ENCODE assay signal across 24 cellular contexts in the genomic region with DNA sequence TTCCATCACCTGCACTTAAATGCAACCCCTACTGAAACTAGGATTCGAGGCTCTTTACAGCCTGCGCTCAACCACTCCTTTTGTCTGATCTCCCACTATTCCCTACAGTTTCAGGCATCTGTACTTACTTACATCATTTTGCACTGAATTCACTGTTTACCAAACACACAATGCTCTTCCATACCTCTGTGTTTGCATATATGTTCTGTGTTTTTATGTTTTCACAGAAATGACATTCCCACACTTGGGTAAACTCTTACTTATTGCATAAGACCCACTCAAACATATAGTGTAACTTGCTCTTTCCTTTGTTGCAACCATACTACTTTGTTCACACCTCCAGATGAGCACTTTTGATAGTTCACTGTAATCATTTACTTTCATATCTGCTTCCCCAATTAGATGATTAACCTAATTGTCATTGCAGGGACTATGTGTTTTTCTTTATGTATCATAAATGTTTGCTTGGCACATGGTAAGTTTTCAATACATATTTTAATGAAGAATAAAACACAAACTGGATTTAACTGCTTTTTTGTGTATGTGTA.
"Had no signal": no experiment of that assay in that cellular context is flagged by ENCODE, and none has a peak within 500 bp of the region (broad histone marks: within the 10 kb centered on the region; RNA-seq: fewer than 3 reads in every experiment).

No MANE protein-coding gene starts in this region.

- DNase-seq: activated CD4-positive, alpha-beta T cell treated with anti-CD3 and anti-CD28 coated beads for 4 hours; activated CD8-positive, alpha-beta memory T cell treated with anti-CD3 and anti-CD28 coated beads, Interleukin-2, amount 50 U/mL, for 4 hours; activated CD8-positive, alpha-beta T cell treated with anti-CD3 and anti-CD28 coated beads for 36 hours; activated gamma-delta T cell treated with Interleukin-2 at 50 U/mL for 16 hours; activated naive CD4-positive, alpha-beta T cell treated with anti-CD3 and anti-CD28 coated beads, Interleukin-2, amount 10 ng/mL, durations not matched to agents 7 days and 5 days; activated naive CD8-positive, alpha-beta T cell treated with anti-CD3 and anti-CD28 coated beads for 36 hours; activated T-cell treated with anti-CD3 and anti-CD28 coated beads, Interleukin-2, amount 50 U/mL, for 72 hours; brain microvascular endothelial cell; cerebellar nuclear complex; MM.1S; NCI-H1105; NCI-H1436; NCI-H1694 treated with DMSO at 0.1 percent for 48 hours; NCI-H2081; NCI-H446; NCI-H524; Right ventricle myocardium superior; SJCRH30; SK-N-SH; T-helper 1 cell; WERI-Rb-1 had no signal

- H3K9ac ChIP-seq: SK-N-SH had no signal

- H3K4me3 ChIP-seq: Peyer's patch, SJCRH30 had no signal

- H3K4me2 ChIP-seq: SK-N-SH had no signal

- H3K9me3 ChIP-seq: SJCRH30, SK-N-SH had no signal

- H3K4me1 ChIP-seq: Peyer's patch, SJCRH30 had no signal

- H3K27me3 ChIP-seq: brain microvascular endothelial cell, Peyer's patch, SJCRH30 had no signal

- H3K27ac ChIP-seq: brain microvascular endothelial cell, Peyer's patch, RWPE1, SJCRH30, WERI-Rb-1 had no signal

- H3K36me3 ChIP-seq: brain microvascular endothelial cell, Peyer's patch, SJCRH30 had no signal

- ATAC-seq: activated CD4-positive, CD25-positive, alpha-beta regulatory T cell treated with anti-CD3 and anti-CD28 coated beads, Interleukin-2, amount 50 U/mL, for 24 hours; activated CD8-positive, alpha-beta T cell treated with anti-CD3 and anti-CD28 coated beads for 36 hours; activated T-cell treated with anti-CD3 and anti-CD28 coated beads, Interleukin-2, amount 50 U/mL, for 72 hours had no signal
